ENCODE assay signal across 1 cellular context in genomic region chr9:132406554-132407122, GRCh38.
TF ChIP-seq lines count a peak whose summit lies in the region.

TTF1 (minus strand) TSS chr9:132406840; CDS start chr9:132402821, 4,019 bp downstream.

TF ChIP-seq in GM12878, 131 proteins besides CTCF, POLR2A, EP300 and RAD21 (continued from another document and continues in another):
- peak; percentile 95 for TF ChIP-seq ZBTB40 (IDR thresholded peaks at IDR 0.05; ENCODE audit: borderline replicate concordance)
- peak; percentile 41 for TF ChIP-seq SP1 (IDR thresholded peaks at IDR 0.05; ENCODE audit: low read depth, low read length)
- TF ChIP-seq, protein P1, sequence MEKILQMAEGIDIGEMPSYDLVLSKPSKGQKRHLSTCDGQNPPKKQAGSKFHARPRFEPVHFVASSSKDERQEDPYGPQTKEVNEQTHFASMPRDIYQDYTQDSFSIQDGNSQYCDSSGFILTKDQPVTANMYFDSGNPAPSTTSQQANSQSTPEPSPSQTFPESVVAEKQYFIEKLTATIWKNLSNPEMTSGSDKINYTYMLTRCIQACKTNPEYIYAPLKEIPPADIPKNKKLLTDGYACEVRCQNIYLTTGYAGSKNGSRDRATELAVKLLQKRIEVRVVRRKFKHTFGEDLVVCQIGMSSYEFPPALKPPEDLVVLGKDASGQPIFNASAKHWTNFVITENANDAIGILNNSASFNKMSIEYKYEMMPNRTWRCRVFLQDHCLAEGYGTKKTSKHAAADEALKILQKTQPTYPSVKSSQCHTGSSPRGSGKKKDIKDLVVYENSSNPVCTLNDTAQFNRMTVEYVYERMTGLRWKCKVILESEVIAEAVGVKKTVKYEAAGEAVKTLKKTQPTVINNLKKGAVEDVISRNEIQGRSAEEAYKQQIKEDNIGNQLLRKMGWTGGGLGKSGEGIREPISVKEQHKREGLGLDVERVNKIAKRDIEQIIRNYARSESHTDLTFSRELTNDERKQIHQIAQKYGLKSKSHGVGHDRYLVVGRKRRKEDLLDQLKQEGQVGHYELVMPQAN (conservative IDR thresholded peaks at IDR 0.05) = peak; percentile 97
- no peak for TF ChIP-seq NFIC (IDR thresholded peaks at IDR 0.05; ENCODE audit: low read depth, low read length)
- no peak for TF ChIP-seq EED (IDR thresholded peaks at IDR 0.05; ENCODE audit: low read depth)
- 0 out of 2 replicates have a peak, but pooled peaks have one; percentile 6 for TF ChIP-seq BACH1 (IDR thresholded peaks at IDR 0.05; ENCODE audit: borderline replicate concordance)
- TF ChIP-seq CHD1 (IDR thresholded peaks at IDR 0.05; ENCODE audit: low read depth, low read length) = no peak
- TF ChIP-seq RELB (IDR thresholded peaks at IDR 0.05; ENCODE audit: low read depth) = peak; percentile 53
- no peak for TF ChIP-seq BCL11A (IDR thresholded peaks at IDR 0.05; ENCODE audit: low read depth, low read length)
- no peak for TF ChIP-seq RUNX3 (IDR thresholded peaks at IDR 0.05; ENCODE audit: low read length)
- TF ChIP-seq ZNF622 (IDR thresholded peaks at IDR 0.05) = no peak
- TF ChIP-seq SMAD1 (IDR thresholded peaks at IDR 0.05; ENCODE audit: low read depth, partially characterized antibody) = no peak
- TF ChIP-seq, protein P2, sequence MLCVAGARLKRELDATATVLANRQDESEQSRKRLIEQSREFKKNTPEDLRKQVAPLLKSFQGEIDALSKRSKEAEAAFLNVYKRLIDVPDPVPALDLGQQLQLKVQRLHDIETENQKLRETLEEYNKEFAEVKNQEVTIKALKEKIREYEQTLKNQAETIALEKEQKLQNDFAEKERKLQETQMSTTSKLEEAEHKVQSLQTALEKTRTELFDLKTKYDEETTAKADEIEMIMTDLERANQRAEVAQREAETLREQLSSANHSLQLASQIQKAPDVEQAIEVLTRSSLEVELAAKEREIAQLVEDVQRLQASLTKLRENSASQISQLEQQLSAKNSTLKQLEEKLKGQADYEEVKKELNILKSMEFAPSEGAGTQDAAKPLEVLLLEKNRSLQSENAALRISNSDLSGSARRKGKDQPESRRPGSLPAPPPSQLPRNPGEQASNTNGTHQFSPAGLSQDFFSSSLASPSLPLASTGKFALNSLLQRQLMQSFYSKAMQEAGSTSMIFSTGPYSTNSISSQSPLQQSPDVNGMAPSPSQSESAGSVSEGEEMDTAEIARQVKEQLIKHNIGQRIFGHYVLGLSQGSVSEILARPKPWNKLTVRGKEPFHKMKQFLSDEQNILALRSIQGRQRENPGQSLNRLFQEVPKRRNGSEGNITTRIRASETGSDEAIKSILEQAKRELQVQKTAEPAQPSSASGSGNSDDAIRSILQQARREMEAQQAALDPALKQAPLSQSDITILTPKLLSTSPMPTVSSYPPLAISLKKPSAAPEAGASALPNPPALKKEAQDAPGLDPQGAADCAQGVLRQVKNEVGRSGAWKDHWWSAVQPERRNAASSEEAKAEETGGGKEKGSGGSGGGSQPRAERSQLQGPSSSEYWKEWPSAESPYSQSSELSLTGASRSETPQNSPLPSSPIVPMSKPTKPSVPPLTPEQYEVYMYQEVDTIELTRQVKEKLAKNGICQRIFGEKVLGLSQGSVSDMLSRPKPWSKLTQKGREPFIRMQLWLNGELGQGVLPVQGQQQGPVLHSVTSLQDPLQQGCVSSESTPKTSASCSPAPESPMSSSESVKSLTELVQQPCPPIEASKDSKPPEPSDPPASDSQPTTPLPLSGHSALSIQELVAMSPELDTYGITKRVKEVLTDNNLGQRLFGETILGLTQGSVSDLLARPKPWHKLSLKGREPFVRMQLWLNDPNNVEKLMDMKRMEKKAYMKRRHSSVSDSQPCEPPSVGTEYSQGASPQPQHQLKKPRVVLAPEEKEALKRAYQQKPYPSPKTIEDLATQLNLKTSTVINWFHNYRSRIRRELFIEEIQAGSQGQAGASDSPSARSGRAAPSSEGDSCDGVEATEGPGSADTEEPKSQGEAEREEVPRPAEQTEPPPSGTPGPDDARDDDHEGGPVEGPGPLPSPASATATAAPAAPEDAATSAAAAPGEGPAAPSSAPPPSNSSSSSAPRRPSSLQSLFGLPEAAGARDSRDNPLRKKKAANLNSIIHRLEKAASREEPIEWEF (IDR thresholded peaks at IDR 0.05; ENCODE audit: insufficient replicate concordance, low read depth, low read length) = no peak
- TF ChIP-seq ZZZ3 (IDR thresholded peaks at IDR 0.05; ENCODE audit: control insufficient read depth, insufficient read length, low read depth) = no peak
- TF ChIP-seq, protein P3, sequence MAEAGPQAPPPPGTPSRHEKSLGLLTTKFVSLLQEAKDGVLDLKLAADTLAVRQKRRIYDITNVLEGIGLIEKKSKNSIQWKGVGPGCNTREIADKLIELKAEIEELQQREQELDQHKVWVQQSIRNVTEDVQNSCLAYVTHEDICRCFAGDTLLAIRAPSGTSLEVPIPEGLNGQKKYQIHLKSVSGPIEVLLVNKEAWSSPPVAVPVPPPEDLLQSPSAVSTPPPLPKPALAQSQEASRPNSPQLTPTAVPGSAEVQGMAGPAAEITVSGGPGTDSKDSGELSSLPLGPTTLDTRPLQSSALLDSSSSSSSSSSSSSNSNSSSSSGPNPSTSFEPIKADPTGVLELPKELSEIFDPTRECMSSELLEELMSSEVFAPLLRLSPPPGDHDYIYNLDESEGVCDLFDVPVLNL (IDR thresholded peaks at IDR 0.05; ENCODE audit: low read depth, low read length) = peak; percentile 81
- TF ChIP-seq GATAD2B (conservative IDR thresholded peaks at IDR 0.05; ENCODE audit: low read depth) = 0 out of 2 replicates have a peak, but pooled peaks have one; percentile 32
- TF ChIP-seq ETV6 (conservative IDR thresholded peaks at IDR 0.05 in 1 of 2, IDR thresholded peaks at IDR 0.05 in 1 of 2; ENCODE audit: borderline replicate concordance in 1 of 2, low read depth in 1 of 2) = peak in 1 of 2 experiments; percentile 97; a peak in 2 of 4 replicates
- TF ChIP-seq, protein P4, sequence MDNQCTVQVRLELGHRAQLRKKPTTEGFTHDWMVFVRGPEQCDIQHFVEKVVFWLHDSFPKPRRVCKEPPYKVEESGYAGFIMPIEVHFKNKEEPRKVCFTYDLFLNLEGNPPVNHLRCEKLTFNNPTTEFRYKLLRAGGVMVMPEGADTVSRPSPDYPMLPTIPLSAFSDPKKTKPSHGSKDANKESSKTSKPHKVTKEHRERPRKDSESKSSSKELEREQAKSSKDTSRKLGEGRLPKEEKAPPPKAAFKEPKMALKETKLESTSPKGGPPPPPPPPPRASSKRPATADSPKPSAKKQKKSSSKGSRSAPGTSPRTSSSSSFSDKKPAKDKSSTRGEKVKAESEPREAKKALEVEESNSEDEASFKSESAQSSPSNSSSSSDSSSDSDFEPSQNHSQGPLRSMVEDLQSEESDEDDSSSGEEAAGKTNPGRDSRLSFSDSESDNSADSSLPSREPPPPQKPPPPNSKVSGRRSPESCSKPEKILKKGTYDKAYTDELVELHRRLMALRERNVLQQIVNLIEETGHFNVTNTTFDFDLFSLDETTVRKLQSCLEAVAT (IDR thresholded peaks at IDR 0.05) = peak; percentile 50; the same call in 1 of the 2 replicates
- no peak for TF ChIP-seq NFXL1 (IDR thresholded peaks at IDR 0.05; ENCODE audit: borderline replicate concordance)
- peak; percentile 76 for TF ChIP-seq IKZF1 (conservative IDR thresholded peaks at IDR 0.05)
- TF ChIP-seq ZNF217 (IDR thresholded peaks at IDR 0.05) = no peak
- TF ChIP-seq STAT1 (conservative IDR thresholded peaks at IDR 0.05) = no peak
- TF ChIP-seq SUZ12 (IDR thresholded peaks at IDR 0.05; ENCODE audit: unreplicated experiment) = no peak
- peak; percentile 58; the same call in 1 of the 2 replicates for TF ChIP-seq SPI1 (IDR thresholded peaks at IDR 0.05; ENCODE audit: borderline replicate concordance, insufficient read depth, low read depth, low read length)
- TF ChIP-seq ZBTB11 (CRISPR knock-in tag; IDR thresholded peaks at IDR 0.05) = no peak
- no peak for TF ChIP-seq LARP7 (IDR thresholded peaks at IDR 0.05)
- no peak for TF ChIP-seq SMARCA5 (IDR thresholded peaks at IDR 0.05)
- TF ChIP-seq, protein P5, sequence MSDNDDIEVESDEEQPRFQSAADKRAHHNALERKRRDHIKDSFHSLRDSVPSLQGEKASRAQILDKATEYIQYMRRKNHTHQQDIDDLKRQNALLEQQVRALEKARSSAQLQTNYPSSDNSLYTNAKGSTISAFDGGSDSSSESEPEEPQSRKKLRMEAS (IDR thresholded peaks at IDR 0.05; ENCODE audit: low read depth, low read length) = peak; percentile 77; the same call in 1 of the 2 replicates
- TF ChIP-seq, protein P6, sequence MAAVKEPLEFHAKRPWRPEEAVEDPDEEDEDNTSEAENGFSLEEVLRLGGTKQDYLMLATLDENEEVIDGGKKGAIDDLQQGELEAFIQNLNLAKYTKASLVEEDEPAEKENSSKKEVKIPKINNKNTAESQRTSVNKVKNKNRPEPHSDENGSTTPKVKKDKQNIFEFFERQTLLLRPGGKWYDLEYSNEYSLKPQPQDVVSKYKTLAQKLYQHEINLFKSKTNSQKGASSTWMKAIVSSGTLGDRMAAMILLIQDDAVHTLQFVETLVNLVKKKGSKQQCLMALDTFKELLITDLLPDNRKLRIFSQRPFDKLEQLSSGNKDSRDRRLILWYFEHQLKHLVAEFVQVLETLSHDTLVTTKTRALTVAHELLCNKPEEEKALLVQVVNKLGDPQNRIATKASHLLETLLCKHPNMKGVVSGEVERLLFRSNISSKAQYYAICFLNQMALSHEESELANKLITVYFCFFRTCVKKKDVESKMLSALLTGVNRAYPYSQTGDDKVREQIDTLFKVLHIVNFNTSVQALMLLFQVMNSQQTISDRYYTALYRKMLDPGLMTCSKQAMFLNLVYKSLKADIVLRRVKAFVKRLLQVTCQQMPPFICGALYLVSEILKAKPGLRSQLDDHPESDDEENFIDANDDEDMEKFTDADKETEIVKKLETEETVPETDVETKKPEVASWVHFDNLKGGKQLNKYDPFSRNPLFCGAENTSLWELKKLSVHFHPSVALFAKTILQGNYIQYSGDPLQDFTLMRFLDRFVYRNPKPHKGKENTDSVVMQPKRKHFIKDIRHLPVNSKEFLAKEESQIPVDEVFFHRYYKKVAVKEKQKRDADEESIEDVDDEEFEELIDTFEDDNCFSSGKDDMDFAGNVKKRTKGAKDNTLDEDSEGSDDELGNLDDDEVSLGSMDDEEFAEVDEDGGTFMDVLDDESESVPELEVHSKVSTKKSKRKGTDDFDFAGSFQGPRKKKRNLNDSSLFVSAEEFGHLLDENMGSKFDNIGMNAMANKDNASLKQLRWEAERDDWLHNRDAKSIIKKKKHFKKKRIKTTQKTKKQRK (IDR thresholded peaks at IDR 0.05; ENCODE audit: low read depth, low read length) = no peak
